In the genomic region with DNA sequence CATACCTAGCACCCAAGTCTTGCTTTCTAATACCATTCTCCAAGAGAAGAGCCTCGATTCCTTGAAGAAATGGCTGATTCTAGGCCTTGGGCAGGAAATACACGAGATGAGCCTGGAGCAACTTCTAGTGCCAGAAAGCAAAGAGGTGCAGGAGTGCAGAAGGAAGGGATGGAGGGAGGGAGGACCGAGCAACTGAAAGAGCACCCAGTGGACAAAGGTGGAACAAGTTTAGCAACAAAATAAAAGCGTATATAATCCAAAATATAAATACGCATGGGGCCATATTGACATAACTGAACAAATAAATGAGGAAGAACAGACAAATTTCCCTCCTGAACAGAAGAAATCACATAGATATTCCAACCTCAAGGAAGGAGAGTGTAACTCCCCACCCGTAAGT, we compare ENCODE assay signal across 17 cellular contexts.
"Had no signal": no experiment of that assay in that cellular context is flagged by ENCODE, and none has a peak within 500 bp of the region (broad histone marks: within the 10 kb centered on the region; RNA-seq: fewer than 3 reads in every experiment).

No MANE protein-coding gene starts in this region.

- H3K9me3 Mint-ChIP-seq: activated T-helper 17 cell treated with anti-CD3 and anti-CD28 coated beads, Interleukin-2, amount 50 U/mL, for 72 hours; natural killer cell; T-cell had no signal

- H3K27me3 Mint-ChIP-seq: activated T-helper 17 cell treated with anti-CD3 and anti-CD28 coated beads, Interleukin-2, amount 50 U/mL, for 72 hours; T-cell had no signal

- H3K27ac Mint-ChIP-seq: activated T-helper 17 cell treated with anti-CD3 and anti-CD28 coated beads, Interleukin-2, amount 50 U/mL, for 72 hours; T-cell had no signal

- H3K36me3 Mint-ChIP-seq: natural killer cell had no signal

- ATAC-seq: activated T-helper 17 cell treated with anti-CD3 and anti-CD28 coated beads, Interleukin-2, amount 50 U/mL, for 72 hours; left lobe of liver; natural killer cell; psoas muscle; sciatic nerve; T-cell had no signal

- H3K27me3 ChIP-seq: esophagus squamous epithelium, heart left ventricle, upper lobe of left lung had no signal

- H3K27ac ChIP-seq: esophagus squamous epithelium, heart left ventricle, psoas muscle, upper lobe of left lung had no signal

- H3K36me3 ChIP-seq: upper lobe of left lung had no signal

- H3K4me3 Mint-ChIP-seq: activated T-helper 17 cell treated with anti-CD3 and anti-CD28 coated beads, Interleukin-2, amount 50 U/mL, for 72 hours; natural killer cell; T-cell had no signal

- H3K9me3 ChIP-seq: esophagus squamous epithelium, heart left ventricle, psoas muscle, upper lobe of left lung had no signal

- H3K4me3 ChIP-seq: esophagus squamous epithelium, heart left ventricle, psoas muscle, upper lobe of left lung had no signal

- DNase-seq: activated CD4-positive, alpha-beta T cell treated with anti-CD3 and anti-CD28 coated beads for 48 hours; activated naive CD4-positive, alpha-beta T cell treated with anti-CD3 and anti-CD28 coated beads, Interleukin-2, amount 50 U/mL, for 16 hours; amygdala; esophagus squamous epithelium; foreskin melanocyte; heart left ventricle; mammary epithelial cell; natural killer cell; occipital lobe; psoas muscle; stimulated activated CD4-positive, alpha-beta T cell treated with anti-CD3 and anti-CD28 coated beads, Interleukin-2, amount 100 ng/mL, for 24 hours; stimulated activated naive CD4-positive, alpha-beta T cell; T-cell; upper lobe of left lung had no signal
